Comparison of ENCODE assay signal across 10 cellular contexts in the genomic region with DNA sequence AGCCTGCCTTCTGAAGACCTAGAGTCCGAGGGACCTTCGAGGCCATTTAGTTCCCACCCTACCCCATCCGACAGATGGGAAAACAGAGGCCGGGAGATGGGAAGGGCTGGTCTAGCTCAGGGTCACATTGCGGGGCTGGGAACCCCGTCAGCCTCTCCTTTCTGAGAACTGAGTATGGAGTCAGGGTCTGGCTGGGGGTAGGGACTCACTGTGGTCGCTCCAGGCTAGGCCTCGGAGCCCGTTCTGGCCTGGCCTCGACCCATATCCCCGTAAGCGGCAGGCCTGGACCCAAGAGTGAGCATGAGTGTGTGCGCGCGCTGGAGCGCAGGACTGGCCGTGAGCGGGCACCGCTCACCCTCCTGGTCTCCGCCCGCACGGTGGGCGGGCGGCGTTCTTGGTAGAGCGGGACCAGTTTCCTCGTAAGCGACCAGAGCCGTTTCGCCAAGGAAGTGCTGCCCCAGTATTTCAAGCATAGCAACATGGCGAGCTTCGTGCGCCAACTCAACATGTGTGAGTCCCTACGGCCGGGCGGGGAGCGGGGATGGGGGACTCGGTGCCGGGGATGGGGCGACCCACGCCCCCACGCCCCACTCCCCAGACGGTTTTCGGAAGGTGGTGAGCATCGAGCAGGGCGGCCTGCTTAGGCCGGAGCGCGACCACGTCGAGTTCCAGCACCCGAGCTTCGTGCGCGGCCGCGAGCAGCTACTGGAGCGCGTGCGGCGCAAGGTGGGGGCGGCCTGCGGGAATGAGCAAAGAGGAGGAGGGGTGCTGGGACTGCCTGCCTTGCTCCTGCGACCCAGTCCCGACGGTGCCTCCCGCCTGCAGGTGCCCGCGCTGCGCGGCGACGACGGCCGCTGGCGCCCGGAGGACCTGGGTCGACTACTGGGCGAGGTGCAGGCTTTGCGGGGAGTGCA. TPM values are rescaled to one million over a fixed set of nuclear protein-coding genes. Genes with fewer than 3 reads are reported as not detected.
DNase-seq lines count a peak whose midpoint lies in the region; ATAC-seq, FAIRE-seq and TF ChIP-seq lines count a peak whose summit lies in the region.
"Had no signal": no experiment of that assay in that cellular context is flagged by ENCODE, and none has a peak within 500 bp of the region (broad histone marks: within the 10 kb centered on the region; RNA-seq: fewer than 3 reads in every experiment).

No MANE protein-coding gene starts in this region.

- H3K27me3 Mint-ChIP-seq in natural killer cell (ENCODE audit: low read depth in 2 of 2) = peaks cover 22 to 55% of the 10 kb centered on the region in 2 donors

- H3K79me1 ChIP-seq in H1 (ENCODE audit: low read depth, low read length) = no peaks in the 10 kb centered on the region

- H3K4me2 ChIP-seq in H1 (ENCODE audit: insufficient read depth in 1 of 2, low read depth in 2 of 2, low read length in 2 of 2) = peak overlapping the region; percentile 71 to 82
- H3K4me2 ChIP-seq: PC-9 had no signal

- H3K36me3 Mint-ChIP-seq in natural killer cell = no peaks in the 10 kb centered on the region

- H3K79me2 ChIP-seq in H1 (ENCODE audit: control insufficient read depth in 1 of 2, insufficient read depth in 2 of 2, low read length in 2 of 2) = no peaks in the 10 kb centered on the region

- H2AFZ ChIP-seq in H1 (ENCODE audit: low read length) = no peak overlapping the region
- H2AFZ ChIP-seq: PC-9 had no signal

- peaks cover 2 to 25% of the 10 kb centered on the region in 2 experiments for H4K20me1 ChIP-seq in H1 (replicated peaks in 1 of 2; ENCODE audit: control insufficient read depth in 1 of 2, insufficient read depth in 2 of 2, low read length in 2 of 2)

- peak in 1 of 5 donors; percentile 53 for DNase-seq in heart left ventricle
- no peak for DNase-seq in left ventricle myocardium superior
- peak in 1 of 2 experiments; percentile 72 for DNase-seq in H1 (ENCODE audit: low read depth in 1 of 2, low spot score in 2 of 2)
- no peak for DNase-seq in natural killer cell
- DNase-seq in vagina (ENCODE audit: extremely low spot score in 2 of 2) = no peak
- no peak for DNase-seq in left lung
- no peak for DNase-seq in dedifferentiated amniotic fluid mesenchymal stem cell (ENCODE audit: extremely low spot score)
- no peak for DNase-seq in D341Med (ENCODE audit: low spot score)

- FAIRE-seq in H1 (lab: Jason Lieb, UNC) = no peak
- FAIRE-seq: colon had no signal

- H3K36me3 ChIP-seq in heart left ventricle (no peaks in the 10 kb centered on the region), H1 (ENCODE audit: control insufficient read depth in 2 of 4, insufficient read depth in 4 of 4, low read length in 3 of 4) (peaks cover 0 to 14% (median 0%) of the 10 kb centered on the region in 4 experiments; a peak in 1 of 8 replicates), vagina (no peaks in the 10 kb centered on the region), left lung (no peaks in the 10 kb centered on the region)

- H3K27ac ChIP-seq in heart left ventricle = peak overlapping the region in 10 of 12 donors; percentile 47 to 86 (median 74)
- no peak overlapping the region for H3K27ac ChIP-seq in H1 (ENCODE audit: low read depth, low read length)
- peak overlapping the region; percentile 76 for H3K27ac ChIP-seq in vagina
- no peak overlapping the region for H3K27ac ChIP-seq in left lung
- H3K27ac ChIP-seq: PC-9 had no signal

- no peak overlapping the region for H3K23ac ChIP-seq in H1 (ENCODE audit: insufficient read length)

- H3K4me3 ChIP-seq in heart left ventricle (peak overlapping the region in 10 of 12 donors; percentile 13 to 63 (median 52)), H1 (ENCODE audit: extremely low read depth in 1 of 4, insufficient read depth in 2 of 4, low read depth in 3 of 4, low read length in 4 of 4) (peak overlapping the region in 3 of 4 experiments; percentile 8 to 55 (median 19); a peak in 5 of 8 replicates), vagina (peak overlapping the region; percentile 44 to 45), left lung (peak overlapping the region in 1 of 2 donors; percentile 24)
- H3K4me3 ChIP-seq: PC-9 had no signal

- H3K4ac ChIP-seq in H1 (replicated peaks; ENCODE audit: insufficient read length, low read depth, low read length) = no peak overlapping the region

- no peak overlapping the region; the same call in 1 of the 2 replicates for H2BK20ac ChIP-seq in H1 (ENCODE audit: low read length)

- H3K4me3 Mint-ChIP-seq in natural killer cell = peak overlapping the region; percentile 65

- no peak for TF ChIP-seq RAD21 in H1 (IDR thresholded peaks at IDR 0.05 in 1 of 2, conservative IDR thresholded peaks at IDR 0.05 in 1 of 2; ENCODE audit: low read depth in 2 of 2, low read length in 2 of 2)

- no peak overlapping the region for H3K18ac ChIP-seq in H1 (ENCODE audit: extremely low read depth, low read length)

- H3K27ac Mint-ChIP-seq in natural killer cell = no peak overlapping the region

- no peak overlapping the region for H3K14ac ChIP-seq in H1 (ENCODE audit: insufficient read length)

- no peak overlapping the region for H2BK120ac ChIP-seq in H1 (replicated peaks; ENCODE audit: low read depth, low read length)

- no peak overlapping the region for H3K9ac ChIP-seq in H1 (replicated peaks in 1 of 4; ENCODE audit: extremely low read depth in 1 of 4, low read depth in 3 of 4, low read length in 3 of 4)

- CTCF ChIA-PET in H1 (lab: Charles Lee; ENCODE audit: partially characterized antibody) = interaction anchor here (0.8 to 19.3 kb wide), 8 partner anchors 8 to 235 kb away, joined by 3 to 291 read pairs (median 3); partner anchors contain the start of genes B3GNT9, FBXL8, MATCAP1 and TRADD

- no peak for TF ChIP-seq EP300 in H1 (IDR thresholded peaks at IDR 0.05; ENCODE audit: borderline replicate concordance in 1 of 2, low read depth in 2 of 2, low read length in 2 of 2)

- H3K4me1 ChIP-seq in heart left ventricle (peaks cover 0 to 69% (median 58%) of the 10 kb centered on the region in 12 donors), H1 (replicated peaks in 1 of 4; ENCODE audit: control insufficient read depth in 3 of 4, insufficient read depth in 4 of 4, low read length in 3 of 4) (peaks cover 0 to 41% (median 33%) of the 10 kb centered on the region in 4 experiments; a peak in 6 of 7 replicates), vagina (peaks cover 65% of the 10 kb centered on the region), left lung (peaks cover 48 to 65% of the 10 kb centered on the region in 2 donors)

- peaks cover 0 to 64% (median 7%) of the 10 kb centered on the region in 9 donors for H3K27me3 ChIP-seq in heart left ventricle
- H3K27me3 ChIP-seq in H1 (replicated peaks in 1 of 4; ENCODE audit: control insufficient read depth in 3 of 4, extremely low read depth in 1 of 4, insufficient read depth in 3 of 4, low read length in 3 of 4) = peaks cover 86 to 99% (median 97%) of the 10 kb centered on the region in 4 experiments
- no peaks in the 10 kb centered on the region for H3K27me3 ChIP-seq in vagina
- peaks cover 25 to 92% of the 10 kb centered on the region in 2 donors for H3K27me3 ChIP-seq in left lung

- no peak overlapping the region for H4K5ac ChIP-seq in H1 (ENCODE audit: insufficient read length, low read depth, low read length)

- peak overlapping the region; percentile 71 for H4K8ac ChIP-seq in H1 (ENCODE audit: extremely low read depth, insufficient read depth, low read length)

- intact Hi-C loops in heart left ventricle (cut with DNase I) (no loop called here), left ventricle myocardium superior (cut with micrococcal nuclease) (no loop called here), natural killer cell (cut with micrococcal nuclease) (no loop called here), vagina (cut with DNase I) (no loop called here), left lung (cut with DNase I) (no loop called here)

- WGBS in heart left ventricle, 4 donors = 22 to 41% (median 32%) methylated on average over 50 to 80 of the region's 80 CpGs
- WGBS in H1 (ENCODE audit: extremely low coverage in 1 of 2, insufficient coverage in 1 of 2, insufficient read length in 1 of 2, insufficient replicate concordance in 2 of 2, low coverage in 1 of 2, low lambda C conversion rate in 2 of 2, missing lambda C conversion rate in 1 of 2), 2 experiments = 6% methylated on average over 56 of the region's 80 CpGs; no CpG with 5 or more reads in 1 of the 2 experiments

- POLR2A ChIA-PET in H1 (lab: Charles Lee; ENCODE audit: partially characterized antibody) = interaction anchor here (0.6 to 7.9 kb wide), 5 partner anchors 11 to 31 kb away, joined by 3 to 59 read pairs (median 4); partner anchors contain the start of gene B3GNT9

- TF ChIP-seq POLR2A in heart left ventricle (IDR thresholded peaks at IDR 0.05) = no peak
- TF ChIP-seq POLR2A in H1 (IDR thresholded peaks at IDR 0.05; ENCODE audit: control extremely low read depth in 1 of 2, low read depth in 2 of 2, low read length in 2 of 2) = no peak
- no peak for TF ChIP-seq POLR2A in vagina (IDR thresholded peaks at IDR 0.05)

- no peak overlapping the region for H2BK5ac ChIP-seq in H1 (ENCODE audit: low read depth, low read length)

- H4K91ac ChIP-seq in H1 (replicated peaks; ENCODE audit: insufficient read length, low read length) = no peak overlapping the region

- H2BK12ac ChIP-seq in H1 (ENCODE audit: low read depth, low read length) = peak overlapping the region; percentile 90; the same call in 1 of the 2 replicates

- H2AK5ac ChIP-seq in H1 (ENCODE audit: low read depth, low read length) = no peak overlapping the region

- H3K23me2 ChIP-seq in H1 (ENCODE audit: low read depth, low read length) = peaks cover 12% of the 10 kb centered on the region

- ATAC-seq in heart left ventricle (no peak), left ventricle myocardium superior (no peak), natural killer cell (no peak), left lung (no peak)

- H3K9me3 ChIP-seq in heart left ventricle = no peaks in the 10 kb centered on the region
- H3K9me3 ChIP-seq in H1 (ENCODE audit: insufficient read depth in 2 of 2, low read depth in 1 of 2, low read length in 1 of 2) = no peaks in the 10 kb centered on the region
- no peaks in the 10 kb centered on the region for H3K9me3 ChIP-seq in vagina
- no peaks in the 10 kb centered on the region for H3K9me3 ChIP-seq in left lung

- H3K4me1 Mint-ChIP-seq in natural killer cell = peaks cover 13 to 27% of the 10 kb centered on the region in 2 donors

- H3K56ac ChIP-seq in H1 (replicated peaks; ENCODE audit: insufficient read length, low read depth, low read length) = no peak overlapping the region

- no peak overlapping the region for H2BK15ac ChIP-seq in H1 (ENCODE audit: low read length)

- H3K9me3 Mint-ChIP-seq in natural killer cell = no peaks in the 10 kb centered on the region

- TF ChIP-seq CTCF in heart left ventricle (IDR thresholded peaks at IDR 0.05) = no peak
- no peak for TF ChIP-seq CTCF in H1 (IDR thresholded peaks at IDR 0.05; ENCODE audit: control extremely low read depth in 1 of 3, insufficient read depth in 1 of 3, low read depth in 1 of 3, low read length in 3 of 3)
- no peak for TF ChIP-seq CTCF in natural killer cell (IDR thresholded peaks at IDR 0.05)
- no peak for TF ChIP-seq CTCF in vagina (IDR thresholded peaks at IDR 0.05)
- TF ChIP-seq CTCF in left lung (IDR thresholded peaks at IDR 0.05) = no peak

RNA-seq across cellular contexts. Expression of gene HSF4, which starts 0.8 kb away (rescaled TPM):
- 10 to 100 TPM; 11.6 to 62.4 (median 35.4) TPM for total RNA-seq in heart left ventricle
- 10 to 100 TPM in 1 of 2 donors, 1 to 10 TPM in 1; 5.9 to 62.5 TPM for polyA plus RNA-seq in heart left ventricle
- 71.0 TPM for total RNA-seq in left ventricle myocardium superior
- total RNA-seq in H1 (2021; fragmentation: NEBNext Ultra II Directional; extraction: Animal tissue kit (Norgen Biotek cat#: 25700)) = not detected in 2 replicates
- polyA plus RNA-seq in H1 (2011; rRNA removed) = 0.14 and 0.93 TPM in 2 replicates
- 0.92 TPM for polyA plus RNA-seq in H1 (2011; cell fraction: cytosol; rRNA removed)
- polyA plus RNA-seq in H1 (2011; cell fraction: nucleus; rRNA removed) = 8.0 TPM
- 0.62 to 1.0 TPM (median 0.74 TPM) in 3 of 4 replicates, not detected in the other for polyA plus RNA-seq in H1 (2012, experiment 1 of 2)
- not detected for polyA plus RNA-seq in H1 (2012, experiment 2 of 2)
- 0.20 TPM for polyA plus RNA-seq in H1 (2013, experiment 1 of 2)
- 0.11 TPM for polyA plus RNA-seq in H1 (2013, experiment 2 of 2)
- polyA minus RNA-seq in H1 (2011; rRNA and poly(A)+ RNA removed) = not detected in 2 replicates
- not detected for polyA minus RNA-seq in H1 (2011; cell fraction: cytosol; rRNA and poly(A)+ RNA removed)
- not detected for polyA minus RNA-seq in H1 (2011; cell fraction: nucleus; rRNA and poly(A)+ RNA removed)
- total RNA-seq in natural killer cell = 1 to 10 TPM; 6.9 to 8.3 (median 7.3) TPM
- total RNA-seq in vagina = 54.3 TPM
- 10 to 100 TPM; 28.1 to 38.2 TPM for total RNA-seq in left lung

RNA-seq across cellular contexts. Expression of gene NOL3, which starts 5.0 kb away (rescaled TPM):
- total RNA-seq in heart left ventricle (100 to 1,000 TPM in 1 of 9 donors, 10 to 100 TPM in 8; 64.9 to 119 (median 77.4) TPM), left ventricle myocardium superior (125 TPM), natural killer cell (1 to 10 TPM in 2 of 3 donors, under 1 TPM in 1; 0.88 to 1.3 (median 1.3) TPM), vagina (19.2 TPM), left lung (10 to 100 TPM; 29.5 to 36.7 TPM)
- polyA plus RNA-seq in heart left ventricle (100 to 1,000 TPM; 112 to 121 TPM), H1 (2011; rRNA removed) (4.1 and 4.6 TPM in 2 replicates)
- total RNA-seq in H1 (2021; fragmentation: NEBNext Ultra II Directional; extraction: Animal tissue kit (Norgen Biotek cat#: 25700)) = 1.6 and 2.2 TPM in 2 replicates
- polyA plus RNA-seq in H1 (2011; cell fraction: cytosol; rRNA removed) = 4.0 TPM
- polyA plus RNA-seq in H1 (2011; cell fraction: nucleus; rRNA removed) = 3.7 TPM
- polyA plus RNA-seq in H1 (2012, experiment 1 of 2) = 4.4 to 10.7 TPM (median 5.5 TPM) in 4 replicates
- 1.4 TPM for polyA plus RNA-seq in H1 (2012, experiment 2 of 2)
- polyA plus RNA-seq in H1 (2013, experiment 1 of 2) = 3.2 TPM
- polyA plus RNA-seq in H1 (2013, experiment 2 of 2) = 2.0 TPM
- 0.60 and 2.1 TPM in 2 replicates for polyA minus RNA-seq in H1 (2011; rRNA and poly(A)+ RNA removed)
- polyA minus RNA-seq in H1 (2011; cell fraction: cytosol; rRNA and poly(A)+ RNA removed) = not detected
- polyA minus RNA-seq in H1 (2011; cell fraction: nucleus; rRNA and poly(A)+ RNA removed) = 3.2 TPM

RNA-seq across cellular contexts. Expression of gene FBXL8, which starts 5.6 kb away (rescaled TPM):
- total RNA-seq in heart left ventricle (10 to 100 TPM in 1 of 9 donors, 1 to 10 TPM in 8; 5.0 to 13.4 (median 7.2) TPM), left ventricle myocardium superior (12.0 TPM), natural killer cell (1 to 10 TPM; 5.2 to 8.3 (median 6.3) TPM), vagina (31.4 TPM), left lung (10 to 100 TPM; 22.1 to 22.9 TPM)
- polyA plus RNA-seq in heart left ventricle (1 to 10 TPM; 5.4 to 9.2 TPM), H1 (2011; rRNA removed) (0.11 and 0.67 TPM in 2 replicates)
- total RNA-seq in H1 (2021; fragmentation: NEBNext Ultra II Directional; extraction: Animal tissue kit (Norgen Biotek cat#: 25700)) = not detected in 2 replicates
- polyA plus RNA-seq in H1 (2011; cell fraction: cytosol; rRNA removed) = 0.26 TPM
- polyA plus RNA-seq in H1 (2011; cell fraction: nucleus; rRNA removed) = 0.81 TPM
- 0.13 to 0.43 TPM in 2 of 4 replicates, not detected in the others for polyA plus RNA-seq in H1 (2012, experiment 1 of 2)
- not detected for polyA plus RNA-seq in H1 (2012, experiment 2 of 2)
- 0.12 TPM for polyA plus RNA-seq in H1 (2013, experiment 1 of 2)
- polyA plus RNA-seq in H1 (2013, experiment 2 of 2) = not detected
- polyA minus RNA-seq in H1 (2011; rRNA and poly(A)+ RNA removed) = not detected in 2 replicates
- 2.0 TPM for polyA minus RNA-seq in H1 (2011; cell fraction: cytosol; rRNA and poly(A)+ RNA removed)
- polyA minus RNA-seq in H1 (2011; cell fraction: nucleus; rRNA and poly(A)+ RNA removed) = not detected

RNA-seq across cellular contexts. Expression of gene TRADD, which starts 5.7 kb away (rescaled TPM):
- 10 to 100 TPM in 4 of 9 donors, 1 to 10 TPM in 5; 4.7 to 14.3 (median 8.4) TPM for total RNA-seq in heart left ventricle
- polyA plus RNA-seq in heart left ventricle = 10 to 100 TPM in 1 of 2 donors, 1 to 10 TPM in 1; 6.8 to 16.2 TPM
- 7.2 TPM for total RNA-seq in left ventricle myocardium superior
- 0.19 and 0.29 TPM in 2 replicates for total RNA-seq in H1 (2021; fragmentation: NEBNext Ultra II Directional; extraction: Animal tissue kit (Norgen Biotek cat#: 25700))
- 0.50 and 0.60 TPM in 2 replicates for polyA plus RNA-seq in H1 (2011; rRNA removed)
- polyA plus RNA-seq in H1 (2011; cell fraction: cytosol; rRNA removed) = 0.89 TPM
- polyA plus RNA-seq in H1 (2011; cell fraction: nucleus; rRNA removed) = 0.68 TPM
- 0.24 to 0.53 TPM (median 0.46 TPM) in 4 replicates for polyA plus RNA-seq in H1 (2012, experiment 1 of 2)
- polyA plus RNA-seq in H1 (2012, experiment 2 of 2) = 0.35 TPM
- polyA plus RNA-seq in H1 (2013, experiment 1 of 2) = 0.14 TPM
- polyA plus RNA-seq in H1 (2013, experiment 2 of 2) = 0.17 TPM
- polyA minus RNA-seq in H1 (2011; rRNA and poly(A)+ RNA removed) = 0.22 TPM in 1 of 2 replicates, not detected in the other
- polyA minus RNA-seq in H1 (2011; cell fraction: cytosol; rRNA and poly(A)+ RNA removed) = 0.95 TPM
- polyA minus RNA-seq in H1 (2011; cell fraction: nucleus; rRNA and poly(A)+ RNA removed) = 0.60 TPM
- 10 to 100 TPM; 15.2 to 27.5 (median 26.8) TPM for total RNA-seq in natural killer cell
- 22.3 TPM for total RNA-seq in vagina
- 10 to 100 TPM; 25.1 to 25.5 TPM for total RNA-seq in left lung

RNA-seq across cellular contexts. Expression of gene B3GNT9, which starts 14.6 kb away (rescaled TPM):
- total RNA-seq in heart left ventricle = 10 to 100 TPM in 5 of 9 donors, 1 to 10 TPM in 4; 8.6 to 17.5 (median 11.9) TPM
- polyA plus RNA-seq in heart left ventricle = 10 to 100 TPM in 1 of 2 donors, 1 to 10 TPM in 1; 6.4 to 16.9 TPM
- total RNA-seq in left ventricle myocardium superior = 7.8 TPM
- 3.5 and 4.7 TPM in 2 replicates for total RNA-seq in H1 (2021; fragmentation: NEBNext Ultra II Directional; extraction: Animal tissue kit (Norgen Biotek cat#: 25700))
- 9.0 and 10.2 TPM in 2 replicates for polyA plus RNA-seq in H1 (2011; rRNA removed)
- 8.5 TPM for polyA plus RNA-seq in H1 (2011; cell fraction: cytosol; rRNA removed)
- polyA plus RNA-seq in H1 (2011; cell fraction: nucleus; rRNA removed) = 7.6 TPM
- 3.4 to 6.6 TPM (median 5.1 TPM) in 4 replicates for polyA plus RNA-seq in H1 (2012, experiment 1 of 2)
- polyA plus RNA-seq in H1 (2012, experiment 2 of 2) = 4.4 TPM
- polyA plus RNA-seq in H1 (2013, experiment 1 of 2) = 3.9 TPM
- polyA plus RNA-seq in H1 (2013, experiment 2 of 2) = 4.1 TPM
- 5.1 and 6.2 TPM in 2 replicates for polyA minus RNA-seq in H1 (2011; rRNA and poly(A)+ RNA removed)
- polyA minus RNA-seq in H1 (2011; cell fraction: cytosol; rRNA and poly(A)+ RNA removed) = 6.9 TPM
- polyA minus RNA-seq in H1 (2011; cell fraction: nucleus; rRNA and poly(A)+ RNA removed) = 7.0 TPM
- total RNA-seq in natural killer cell = 1 to 10 TPM in 2 of 3 donors, under 1 TPM in 1; 0.80 to 1.3 (median 1.0) TPM
- total RNA-seq in vagina = 12.8 TPM
- 10 to 100 TPM; 18.6 to 29.4 TPM for total RNA-seq in left lung

Comparison
In these comparisons a context has a peak if more than half of its experiments do, and no peak if none do; other contexts are left out.
1. H3K27ac ChIP-seq: peak in heart left ventricle (10 of 12) and vagina (single experiment); none in H1 (single experiment) and left lung (0 of 2).